Comparison of ENCODE assay signal across 26 cellular contexts in genomic region chr5:52995914-52996313, GRCh38. TPM values are rescaled to one million over a fixed set of nuclear protein-coding genes. Genes with fewer than 3 reads are reported as not detected.
A peak's percentile ranks its signal among the peaks of the same experiment; 100 is the strongest.
DNase-seq lines count a peak whose midpoint lies in the region; ATAC-seq and TF ChIP-seq lines count a peak whose summit lies in the region.
"Had no signal": no experiment of that assay in that cellular context is flagged by ENCODE, and none has a peak within 500 bp of the region (broad histone marks: within the 10 kb centered on the region; RNA-seq: fewer than 3 reads in every experiment).

No MANE protein-coding gene starts in this region.

- peaks cover 100% of the 10 kb centered on the region for H3K79me2 ChIP-seq in PC-3 (ENCODE audit: low read length)

- no peak overlapping the region for H3K9ac ChIP-seq in PC-3 (ENCODE audit: low read length)

- no peaks in the 10 kb centered on the region for H3K4me1 Mint-ChIP-seq in osteocyte (ENCODE audit: unreplicated experiment)

- H4K20me1 ChIP-seq in PC-3 (ENCODE audit: low read length), result peaks cover 69% of the 10 kb centered on the region

- POLR2A ChIA-PET in HEK293 (lab: Yijun Ruan, JAX), result no interaction called here
- POLR2A ChIA-PET in PC-3 (lab: Charles Lee; ENCODE audit: unreplicated experiment), result no interaction called here

- no peak for TF ChIP-seq CTCF in HEK293 (tag by site-specific recombination; IDR thresholded peaks at IDR 0.05)
- no peak for TF ChIP-seq CTCF in PC-3 (conservative IDR thresholded peaks at IDR 0.05; ENCODE audit: low read depth, low read length)
- TF ChIP-seq CTCF in osteocyte (IDR thresholded peaks at IDR 0.05), result no peak

- peak overlapping the region; percentile 1; the same call in 1 of the 2 replicates for H3K4me2 ChIP-seq in PC-3 (ENCODE audit: low read length)

- H3K9me3 Mint-ChIP-seq in osteocyte (ENCODE audit: unreplicated experiment), result no peaks in the 10 kb centered on the region
- H3K9me3 Mint-ChIP-seq: CD8-positive, alpha-beta T cell had no signal

- no peaks in the 10 kb centered on the region for H3K9me2 ChIP-seq in PC-3 (replicated peaks; ENCODE audit: low read length)

- peaks cover 4 to 9% of the 10 kb centered on the region in 2 experiments; a peak in 2 of 3 replicates for H3K36me3 ChIP-seq in HEK293 (ENCODE audit: control insufficient read depth in 2 of 2, insufficient read depth in 1 of 2, low read length in 2 of 2)
- peaks cover 64% of the 10 kb centered on the region for H3K36me3 ChIP-seq in PC-3 (ENCODE audit: low read depth, low read length)
- H3K36me3 ChIP-seq: HAP-1 had no signal

- intact Hi-C loops in PC-3 (cut with micrococcal nuclease), result no loop called here

- DNase-seq in PC-3 (no peak), superior temporal gyrus (ENCODE audit: extremely low spot score) (peak; percentile 17), osteocyte (ENCODE audit: extremely low spot score, unreplicated experiment) (no peak), NCI-H226 (no peak), NCI-H510A treated with DMSO at 0.1 percent for 48 hours (lab: John Stamatoyannopoulos, UW) (no peak)
- DNase-seq: AML-193; C1 segment of cervical spinal cord; Caco-2; CD8-positive, alpha-beta T cell; GOT3; Kasumi-1; MV-4-11; NCI-H1105; NCI-H1436 treated with DMSO at 0.1 percent for 48 hours; NCI-H187 treated with DMSO at 0.1 percent for 48 hours; NCI-H2171 treated with DMSO at 0.1 percent for 48 hours; NCI-H524 treated with DMSO at 0.1 percent for 48 hours; NCI-H774; SHP77 treated with DMSO at 0.1 percent for 48 hours had no signal

- H3K27ac ChIP-seq in HEK293 (ENCODE audit: extremely low read depth, low read depth, low read length) (no peak overlapping the region), PC-3 (ENCODE audit: low read length) (no peak overlapping the region), cingulate gyrus (ENCODE audit: low read depth, low read length) (peak overlapping the region; percentile 76)
- H3K27ac ChIP-seq: A549, RWPE1, SK-N-MC had no signal

- H3K9me3 ChIP-seq in HEK293 (ENCODE audit: control insufficient read depth, insufficient read depth, low read depth, low read length), result no peaks in the 10 kb centered on the region
- no peaks in the 10 kb centered on the region for H3K9me3 ChIP-seq in PC-3 (ENCODE audit: low read length)
- H3K9me3 ChIP-seq: A549, Caco-2, HAP-1 had no signal

- no peak overlapping the region for H3K27ac Mint-ChIP-seq in osteocyte (ENCODE audit: unreplicated experiment)
- H3K27ac Mint-ChIP-seq: CD8-positive, alpha-beta T cell had no signal

- H3K27me3 Mint-ChIP-seq in osteocyte (ENCODE audit: unreplicated experiment), result peaks cover 13% of the 10 kb centered on the region

- H2AFZ ChIP-seq in PC-3 (ENCODE audit: low read length), result no peak overlapping the region

- no peaks in the 10 kb centered on the region for H3F3A ChIP-seq in PC-3 (ENCODE audit: low read length, unreplicated experiment)

- no peak overlapping the region for H3K4me3 ChIP-seq in HEK293 (ENCODE audit: low read depth, low read length)
- H3K4me3 ChIP-seq in PC-3 (ENCODE audit: low read length), result no peak overlapping the region
- H3K4me3 ChIP-seq: A549, HAP-1, K562, SK-N-MC had no signal

- no TSS peak for BruUV-seq in PC-3 (replicated peaks; lab: Mats Ljungman, UMichigan)

- no peaks in the 10 kb centered on the region for H3K36me3 Mint-ChIP-seq in osteocyte (ENCODE audit: unreplicated experiment)
- H3K36me3 Mint-ChIP-seq: CD8-positive, alpha-beta T cell had no signal

- no peak for ATAC-seq in PC-3
- ATAC-seq: A549; CD8-positive, alpha-beta T cell; K562 had no signal

- no peaks in the 10 kb centered on the region for H3K27me3 ChIP-seq in PC-3 (ENCODE audit: low read length)

- CTCF ChIA-PET in HEK293 (lab: Yijun Ruan, JAX), result interaction anchor here (1.1 kb wide), 1 partner anchor 48 kb away, joined by 4 read pairs; no protein-coding TSS in a partner anchor
- CTCF ChIA-PET in PC-3 (lab: Charles Lee), result no interaction called here

- no peak overlapping the region for H3K4me3 Mint-ChIP-seq in osteocyte (ENCODE audit: unreplicated experiment)
- H3K4me3 Mint-ChIP-seq: CD8-positive, alpha-beta T cell had no signal

- H3K4me1 ChIP-seq in HEK293 (ENCODE audit: control insufficient read depth, insufficient read depth, low read length) (no peaks in the 10 kb centered on the region; the same call in 1 of the 2 replicates), PC-3 (ENCODE audit: insufficient read depth, low read length) (peaks cover 52% of the 10 kb centered on the region)

TF ChIP-seq in HEK293, 187 proteins besides CTCF, POLR2A, EP300 and RAD21:
- no peak for TF ChIP-seq PRDM10 (tag by site-specific recombination; IDR thresholded peaks at IDR 0.05)
- TF ChIP-seq ZNF677 (tag by site-specific recombination; IDR thresholded peaks at IDR 0.05), result no peak
- TF ChIP-seq PRDM1 (tag by site-specific recombination; IDR thresholded peaks at IDR 0.05), result peak; percentile 96
- peak; percentile 12; the same call in 1 of the 2 replicates for TF ChIP-seq ZNF133 (tag by site-specific recombination; IDR thresholded peaks at IDR 0.05)
- TF ChIP-seq ZSCAN23 (tag by site-specific recombination; IDR thresholded peaks at IDR 0.05), result no peak

RNA-seq across cellular contexts. Expression of gene ITGA2, which starts 6.8 kb away (rescaled TPM):
- total RNA-seq in PC-3 (2014; rRNA removed) (32.4 and 36.7 TPM in 2 replicates), osteocyte (0.30 and 0.44 TPM in 2 replicates)
- total RNA-seq: CD8-positive, alpha-beta T cell had no signal

Comparison
In these comparisons a context has a peak if more than half of its experiments do, and no peak if none do; other contexts are left out.
1. RNA of gene ITGA2, which starts 6.8 kb away (total RNA-seq): 32.4 to 36.7 TPM in PC-3; 0.30 to 0.44 TPM in osteocyte; every median in the first group is over 10 times any median in the second.